In the genomic region with DNA sequence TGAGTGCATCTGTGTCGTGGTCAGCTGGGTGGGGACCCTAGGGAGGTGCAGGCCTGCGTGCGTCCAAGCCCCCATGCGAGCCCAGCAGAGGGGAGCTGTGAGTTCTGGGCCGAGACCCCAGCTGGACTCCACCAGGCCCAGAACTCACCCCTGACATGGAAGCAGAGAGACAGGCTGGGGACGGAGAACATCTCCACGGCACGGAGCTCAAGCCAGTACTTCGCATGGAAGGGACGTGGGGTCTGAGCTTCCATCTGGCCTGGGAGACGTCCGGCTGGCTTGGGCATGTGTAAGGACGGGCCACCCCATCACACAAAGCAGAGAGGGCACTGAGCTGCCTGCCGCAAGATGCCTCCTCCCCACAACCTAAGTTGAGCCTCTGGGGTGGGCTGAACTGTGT, we compare ENCODE assay signal across 8 cellular contexts.
"Had no signal": no experiment of that assay in that cellular context is flagged by ENCODE, and none has a peak within 500 bp of the region (broad histone marks: within the 10 kb centered on the region; RNA-seq: fewer than 3 reads in every experiment).

No MANE protein-coding gene starts in this region.

- H3K27ac Mint-ChIP-seq: IgD-negative memory B cell had no signal

- H3K4me3 Mint-ChIP-seq: IgD-negative memory B cell had no signal

- H3K4me3 ChIP-seq: K562 had no signal

- H3K9me3 Mint-ChIP-seq: IgD-negative memory B cell had no signal

- FAIRE-seq: HepG2, HTR-8/SVneo, K562 had no signal

- ATAC-seq: HepG2, K562 had no signal

- DNase-seq: IMR-90, KBM-7, KG1 had no signal

- H3K27ac ChIP-seq: HL-60 had no signal
